In genomic region chr14:81450100-81450531, GRCh38 we compare ENCODE assay signal across 13 cellular contexts. TPM values are rescaled to one million over a fixed set of nuclear protein-coding genes. Genes with fewer than 3 reads are reported as not detected.
A peak's percentile ranks its signal among the peaks of the same experiment; 100 is the strongest.
DNase-seq lines count a peak whose midpoint lies in the region; ATAC-seq and TF ChIP-seq lines count a peak whose summit lies in the region.
"Had no signal": no experiment of that assay in that cellular context is flagged by ENCODE, and none has a peak within 500 bp of the region (broad histone marks: within the 10 kb centered on the region; RNA-seq: fewer than 3 reads in every experiment).

No MANE protein-coding gene starts in this region.

- H3K27me3 ChIP-seq in WERI-Rb-1 (ENCODE audit: insufficient read depth, low read depth, severe bottlenecking) = no peaks in the 10 kb centered on the region
- peaks cover 0 to 32% of the 10 kb centered on the region in 2 donors for H3K27me3 ChIP-seq in left lung
- H3K27me3 ChIP-seq: suprapubic skin had no signal

- no peak for TF ChIP-seq CTCF in WERI-Rb-1 (IDR thresholded peaks at IDR 0.05; ENCODE audit: low read depth, low read length)
- no peak for TF ChIP-seq CTCF in left lung (IDR thresholded peaks at IDR 0.05)

- no peaks in the 10 kb centered on the region for H3K4me1 Mint-ChIP-seq in activated CD4-positive, alpha-beta T cell treated with anti-CD3 and anti-CD28 coated beads, Interleukin-2, amount 10 ng/mL, durations not matched to agents 24 days and 14 days
- H3K4me1 Mint-ChIP-seq in activated T-cell treated with anti-CD3 and anti-CD28 coated beads, Interleukin-2, amount 50 U/mL, for 4 hours (ENCODE audit: low read depth) = peaks cover 2% of the 10 kb centered on the region
- H3K4me1 Mint-ChIP-seq in activated naive CD4-positive, alpha-beta T cell treated with anti-CD3 and anti-CD28 coated beads, Interleukin-2, amount 10 ng/mL, durations not matched to agents 7 days and 5 days = peaks cover 7% of the 10 kb centered on the region

- H3K27me3 Mint-ChIP-seq in activated CD4-positive, alpha-beta T cell treated with anti-CD3 and anti-CD28 coated beads, Interleukin-2, amount 10 ng/mL, durations not matched to agents 24 days and 14 days = peaks cover 12% of the 10 kb centered on the region
- H3K27me3 Mint-ChIP-seq in activated T-cell treated with anti-CD3 and anti-CD28 coated beads, Interleukin-2, amount 50 U/mL, for 4 hours (ENCODE audit: low read depth) = peaks cover 18% of the 10 kb centered on the region
- H3K27me3 Mint-ChIP-seq in activated naive CD4-positive, alpha-beta T cell treated with anti-CD3 and anti-CD28 coated beads, Interleukin-2, amount 10 ng/mL, durations not matched to agents 7 days and 5 days = peaks cover 32% of the 10 kb centered on the region

- H3K9me3 ChIP-seq in WERI-Rb-1 (ENCODE audit: severe bottlenecking) (no peaks in the 10 kb centered on the region), left lung (no peaks in the 10 kb centered on the region)
- H3K9me3 ChIP-seq: suprapubic skin had no signal

- peak; percentile 85 for ATAC-seq in Right ventricle myocardium inferior
- ATAC-seq in left lung = peak; percentile 56
- no peak for ATAC-seq in activated T-cell treated with anti-CD3 and anti-CD28 coated beads, Interleukin-2, amount 50 U/mL, for 4 hours
- ATAC-seq: natural killer cell had no signal

- H3K4me3 ChIP-seq in WERI-Rb-1 (ENCODE audit: low read depth, low read length) (peak overlapping the region; percentile 6; the same call in 1 of the 2 replicates), left lung (no peak overlapping the region)
- H3K4me3 ChIP-seq: suprapubic skin had no signal

- no peaks in the 10 kb centered on the region for H3K9me3 Mint-ChIP-seq in activated CD4-positive, alpha-beta T cell treated with anti-CD3 and anti-CD28 coated beads, Interleukin-2, amount 10 ng/mL, durations not matched to agents 24 days and 14 days
- no peaks in the 10 kb centered on the region for H3K9me3 Mint-ChIP-seq in activated T-cell treated with anti-CD3 and anti-CD28 coated beads, Interleukin-2, amount 50 U/mL, for 4 hours
- no peaks in the 10 kb centered on the region for H3K9me3 Mint-ChIP-seq in activated naive CD4-positive, alpha-beta T cell treated with anti-CD3 and anti-CD28 coated beads, Interleukin-2, amount 10 ng/mL, durations not matched to agents 7 days and 5 days
- H3K9me3 Mint-ChIP-seq: activated T-cell treated with anti-CD3 and anti-CD28 coated beads, Interleukin-2, amount 50 U/mL, for 24 hours; natural killer cell had no signal

- DNase-seq in Right ventricle myocardium inferior (ENCODE audit: missing footprints) (peak; percentile 76), cardiac septum (ENCODE audit: low spot score) (no peak), WERI-Rb-1 (peak; percentile 88), left lung (peak in 1 of 2 donors; percentile 41)
- no peak for DNase-seq in activated CD4-positive, alpha-beta T cell treated with anti-CD3 and anti-CD28 coated beads, Interleukin-2, amount 10 ng/mL, durations not matched to agents 24 days and 14 days
- no peak for DNase-seq in activated T-cell treated with anti-CD3 and anti-CD28 coated beads, Interleukin-2, amount 50 U/mL, for 4 hours
- no peak for DNase-seq in activated naive CD4-positive, alpha-beta T cell treated with anti-CD3 and anti-CD28 coated beads, Interleukin-2, amount 10 ng/mL, durations not matched to agents 7 days and 5 days
- DNase-seq in activated CD8-positive, alpha-beta memory T cell treated with anti-CD3 and anti-CD28 coated beads, Interleukin-2, amount 50 U/mL, for 48 hours = no peak
- DNase-seq: activated T-cell treated with anti-CD3 and anti-CD28 coated beads, Interleukin-2, amount 50 U/mL, for 24 hours; natural killer cell; stimulated activated CD4-positive, alpha-beta T cell treated with anti-CD3 and anti-CD28 coated beads, Interleukin-4, amount 100 ng/mL, for 24 hours; T-helper 9 cell had no signal

- peaks cover 4 to 11% of the 10 kb centered on the region in 2 donors for H3K4me1 ChIP-seq in left lung

- no peaks in the 10 kb centered on the region for H3K36me3 Mint-ChIP-seq in activated CD4-positive, alpha-beta T cell treated with anti-CD3 and anti-CD28 coated beads, Interleukin-2, amount 10 ng/mL, durations not matched to agents 24 days and 14 days (ENCODE audit: low read depth)
- no peaks in the 10 kb centered on the region for H3K36me3 Mint-ChIP-seq in activated T-cell treated with anti-CD3 and anti-CD28 coated beads, Interleukin-2, amount 50 U/mL, for 4 hours (ENCODE audit: insufficient read depth)
- no peaks in the 10 kb centered on the region for H3K36me3 Mint-ChIP-seq in activated naive CD4-positive, alpha-beta T cell treated with anti-CD3 and anti-CD28 coated beads, Interleukin-2, amount 10 ng/mL, durations not matched to agents 7 days and 5 days
- H3K36me3 Mint-ChIP-seq: natural killer cell had no signal

- peak overlapping the region; percentile 53 for H3K27ac ChIP-seq in WERI-Rb-1
- H3K27ac ChIP-seq in left lung = no peak overlapping the region
- H3K27ac ChIP-seq: suprapubic skin had no signal

- intact Hi-C loops in Right ventricle myocardium inferior (cut with DNase I) (no loop called here), cardiac septum (cut with DNase I) (no loop called here), left lung (cut with DNase I) (loop anchor here in 1 of 2 donors (5.0 kb wide), 1 partner anchor 183 kb away; no protein-coding TSS in a partner anchor)
- intact Hi-C loops in activated CD4-positive, alpha-beta T cell treated with anti-CD3 and anti-CD28 coated beads, Interleukin-2, amount 10 ng/mL, durations not matched to agents 24 days and 14 days (cut with micrococcal nuclease) = no loop called here

- CTCF ChIA-PET in activated naive CD4-positive, alpha-beta T cell treated with anti-CD3 and anti-CD28 coated beads, Interleukin-2, amount 10 ng/mL, durations not matched to agents 7 days and 5 days (lab: Charles Lee) = interaction anchor here (1.0 to 7.6 kb wide), 3 partner anchors 11 to 180 kb away, joined by 3 to 105 read pairs (median 3); no protein-coding TSS in a partner anchor

- no peaks in the 10 kb centered on the region for H3K36me3 ChIP-seq in WERI-Rb-1
- H3K36me3 ChIP-seq in left lung = no peaks in the 10 kb centered on the region
- H3K36me3 ChIP-seq: suprapubic skin had no signal

- H3K27ac Mint-ChIP-seq in activated CD4-positive, alpha-beta T cell treated with anti-CD3 and anti-CD28 coated beads, Interleukin-2, amount 10 ng/mL, durations not matched to agents 24 days and 14 days = no peak overlapping the region
- no peak overlapping the region for H3K27ac Mint-ChIP-seq in activated naive CD4-positive, alpha-beta T cell treated with anti-CD3 and anti-CD28 coated beads, Interleukin-2, amount 10 ng/mL, durations not matched to agents 7 days and 5 days
- H3K27ac Mint-ChIP-seq: activated T-cell treated with anti-CD3 and anti-CD28 coated beads, Interleukin-2, amount 50 U/mL, for 24 hours; natural killer cell had no signal

- H3K4me3 Mint-ChIP-seq in activated CD4-positive, alpha-beta T cell treated with anti-CD3 and anti-CD28 coated beads, Interleukin-2, amount 10 ng/mL, durations not matched to agents 24 days and 14 days = no peak overlapping the region
- H3K4me3 Mint-ChIP-seq in activated T-cell treated with anti-CD3 and anti-CD28 coated beads, Interleukin-2, amount 50 U/mL, for 4 hours = no peak overlapping the region
- no peak overlapping the region for H3K4me3 Mint-ChIP-seq in activated naive CD4-positive, alpha-beta T cell treated with anti-CD3 and anti-CD28 coated beads, Interleukin-2, amount 10 ng/mL, durations not matched to agents 7 days and 5 days
- H3K4me3 Mint-ChIP-seq: activated T-cell treated with anti-CD3 and anti-CD28 coated beads, Interleukin-2, amount 50 U/mL, for 24 hours; natural killer cell had no signal

RNA-seq across cellular contexts. Expression of gene STON2, which starts 50.0 kb away (rescaled TPM):
- total RNA-seq in Right ventricle myocardium inferior (12.8 TPM), cardiac septum (5.7 TPM), left lung (10 to 100 TPM; 30.4 to 46.7 TPM)
- total RNA-seq in activated CD4-positive, alpha-beta T cell treated with anti-CD3 and anti-CD28 coated beads, Interleukin-2, amount 10 ng/mL, durations not matched to agents 24 days and 14 days = 0.14 and 0.30 TPM in 2 replicates
- under 1 TPM; 0.11 to 0.68 (median 0.35) TPM for total RNA-seq in activated T-cell treated with anti-CD3 and anti-CD28 coated beads, Interleukin-2, amount 50 U/mL, for 4 hours

Comparison
In these comparisons a context has a peak if more than half of its experiments do, and no peak if none do; other contexts are left out.
1. DNase-seq: peak in Right ventricle myocardium inferior (single experiment) and WERI-Rb-1 (single experiment); none in cardiac septum (single experiment), activated CD4-positive, alpha-beta T cell treated with anti-CD3 and anti-CD28 coated beads, Interleukin-2, amount 10 ng/mL, durations not matched to agents 24 days and 14 days (single experiment), activated T-cell treated with anti-CD3 and anti-CD28 coated beads, Interleukin-2, amount 50 U/mL, for 4 hours (single experiment), activated naive CD4-positive, alpha-beta T cell treated with anti-CD3 and anti-CD28 coated beads, Interleukin-2, amount 10 ng/mL, durations not matched to agents 7 days and 5 days (single experiment) and activated CD8-positive, alpha-beta memory T cell treated with anti-CD3 and anti-CD28 coated beads, Interleukin-2, amount 50 U/mL, for 48 hours (single experiment).
2. ATAC-seq: peak in Right ventricle myocardium inferior (single experiment) and left lung (single experiment); none in activated T-cell treated with anti-CD3 and anti-CD28 coated beads, Interleukin-2, amount 50 U/mL, for 4 hours (0 of 2).